8 cellular contexts compared by ENCODE assay signal in genomic region chr6:85464260-85464644, GRCh38. TPM values are rescaled to one million over a fixed set of nuclear protein-coding genes. Genes with fewer than 3 reads are reported as not detected.
DNase-seq lines count a peak whose midpoint lies in the region; ATAC-seq and FAIRE-seq lines count a peak whose summit lies in the region.

No MANE protein-coding gene starts in this region.

- peaks cover 61% of the 10 kb centered on the region for H3K4me1 Mint-ChIP-seq in activated naive CD4-positive, alpha-beta T cell treated with anti-CD3 and anti-CD28 coated beads for 36 hours (ENCODE audit: low read depth)

- peak; percentile 67 for DNase-seq in activated naive CD4-positive, alpha-beta T cell treated with anti-CD3 and anti-CD28 coated beads for 36 hours
- DNase-seq in activated naive CD4-positive, alpha-beta T cell (lab: John Stamatoyannopoulos, UW): no peak
- DNase-seq in activated CD8-positive, alpha-beta memory T cell treated with anti-CD3 and anti-CD28 coated beads, Interleukin-2, amount 50 U/mL, for 4 hours: peak; percentile 61
- DNase-seq in glomerular visceral epithelial cell (ENCODE audit: extremely low spot score) (peak; percentile 88), urothelium cell line (ENCODE audit: low spot score) (peak; percentile 68), globus pallidus (ENCODE audit: low spot score) (no peak), NCI-H2081 treated with DMSO at 0.1 percent for 48 hours (lab: John Stamatoyannopoulos, UW) (no peak)

- CTCF ChIA-PET in activated naive CD4-positive, alpha-beta T cell treated with anti-CD3 and anti-CD28 coated beads for 36 hours (lab: Charles Lee): interaction anchor here (0.7 to 10.1 kb wide), 3 partner anchors 14 to 111 kb away, joined by 3 to 78 read pairs (median 11); partner anchors contain the start of gene NT5E

- FAIRE-seq in urothelium cell line (lab: Jason Lieb, UNC): no peak

- H3K9me3 Mint-ChIP-seq in activated naive CD4-positive, alpha-beta T cell treated with anti-CD3 and anti-CD28 coated beads for 36 hours: no peaks in the 10 kb centered on the region

- peaks cover 2% of the 10 kb centered on the region for H3K27me3 Mint-ChIP-seq in activated naive CD4-positive, alpha-beta T cell treated with anti-CD3 and anti-CD28 coated beads for 36 hours (ENCODE audit: low read depth)

- no peak overlapping the region for H3K4me3 Mint-ChIP-seq in activated naive CD4-positive, alpha-beta T cell treated with anti-CD3 and anti-CD28 coated beads for 36 hours

- intact Hi-C loops in activated naive CD4-positive, alpha-beta T cell treated with anti-CD3 and anti-CD28 coated beads for 36 hours (cut with micrococcal nuclease): loop anchor here (2.0 kb wide), 2 partner anchors 207 to 215 kb away; no protein-coding TSS in a partner anchor

- no peak for ATAC-seq in HG03520 (IDR thresholded peaks at IDR 0.05; ENCODE audit: unreplicated experiment)

- H3K36me3 Mint-ChIP-seq in activated naive CD4-positive, alpha-beta T cell treated with anti-CD3 and anti-CD28 coated beads for 36 hours (ENCODE audit: low read depth): no peaks in the 10 kb centered on the region

- H3K27ac Mint-ChIP-seq in activated naive CD4-positive, alpha-beta T cell treated with anti-CD3 and anti-CD28 coated beads for 36 hours: peak overlapping the region; percentile 80

RNA-seq across cellular contexts. Expression of gene NT5E, which starts 14.4 kb away (rescaled TPM):
- total RNA-seq in activated naive CD4-positive, alpha-beta T cell treated with anti-CD3 and anti-CD28 coated beads for 36 hours: 1 to 10 TPM in 1 of 2 experiments, under 1 TPM in 1; 0.55 to 1.4 TPM

Comparison
In these comparisons a context has a peak if more than half of its experiments do, and no peak if none do; other contexts are left out.
1. DNase-seq: peak in activated naive CD4-positive, alpha-beta T cell treated with anti-CD3 and anti-CD28 coated beads for 36 hours (single experiment), activated CD8-positive, alpha-beta memory T cell treated with anti-CD3 and anti-CD28 coated beads, Interleukin-2, amount 50 U/mL, for 4 hours (single experiment), glomerular visceral epithelial cell (single experiment) and urothelium cell line (single experiment); none in activated naive CD4-positive, alpha-beta T cell (0 of 4), globus pallidus (single experiment) and NCI-H2081 treated with DMSO at 0.1 percent for 48 hours (single experiment).